ENCODE assay signal across 1 cellular context in genomic region chr9:107260437-107261081, GRCh38.
TF ChIP-seq lines count a peak whose summit lies in the region.

No MANE protein-coding gene starts in this region.

TF ChIP-seq in HepG2, 621 proteins besides CTCF, POLR2A, EP300 and RAD21:
- TF ChIP-seq FOXP1 (IDR thresholded peaks at IDR 0.05) (no peak), FOXP1 (CRISPR knock-in tag; IDR thresholded peaks at IDR 0.05) (peak; percentile 47; the same call in 1 of the 2 replicates), HOMEZ (CRISPR knock-in tag; IDR thresholded peaks at IDR 0.05; ENCODE audit: low read depth) (0 out of 2 replicates have a peak, but pooled peaks have one; percentile 19), NR2F1 (CRISPR knock-in tag; IDR thresholded peaks at IDR 0.05) (no peak), IRF1 (CRISPR knock-in tag; IDR thresholded peaks at IDR 0.05; ENCODE audit: low read depth) (no peak), ETV5 (CRISPR knock-in tag; IDR thresholded peaks at IDR 0.05; ENCODE audit: borderline replicate concordance) (peak; percentile 11; the same call in 1 of the 2 replicates), ZKSCAN5 (CRISPR knock-in tag; IDR thresholded peaks at IDR 0.05) (0 out of 2 replicates have a peak, but pooled peaks have one; percentile 37), HNF4A (CRISPR knock-in tag; IDR thresholded peaks at IDR 0.05) (0 out of 2 replicates have a peak, but pooled peaks have one; percentile 22), TFDP2 (CRISPR knock-in tag; IDR thresholded peaks at IDR 0.05) (0 out of 2 replicates have a peak, but pooled peaks have one; percentile 17), TBX2 (CRISPR knock-in tag; IDR thresholded peaks at IDR 0.05; ENCODE audit: borderline replicate concordance) (peak; percentile 18; the same call in 1 of the 2 replicates), ZFP90 (CRISPR knock-in tag; IDR thresholded peaks at IDR 0.05; ENCODE audit: borderline replicate concordance) (no peak), HOXA5 (CRISPR knock-in tag; IDR thresholded peaks at IDR 0.05) (no peak), ZNF879 (CRISPR knock-in tag; IDR thresholded peaks at IDR 0.05) (no peak), HNF4G (IDR thresholded peaks at IDR 0.05; ENCODE audit: borderline replicate concordance, low read depth, low read length) (peak; percentile 27; the same call in 1 of the 2 replicates), HNF4G (CRISPR knock-in tag; IDR thresholded peaks at IDR 0.05; ENCODE audit: borderline replicate concordance, low read depth) (no peak), FOXM1 (CRISPR knock-in tag; IDR thresholded peaks at IDR 0.05) (no peak), KLF15 (CRISPR knock-in tag; IDR thresholded peaks at IDR 0.05; ENCODE audit: borderline replicate concordance) (no peak), ETS1 (CRISPR knock-in tag; IDR thresholded peaks at IDR 0.05) (no peak), BATF2 (CRISPR knock-in tag; IDR thresholded peaks at IDR 0.05) (no peak), ZNF629 (CRISPR knock-in tag; conservative IDR thresholded peaks at IDR 0.05) (0 out of 2 replicates have a peak, but pooled peaks have one; percentile 22), ARNT2 (CRISPR knock-in tag; IDR thresholded peaks at IDR 0.05; ENCODE audit: low read depth) (0 out of 2 replicates have a peak, but pooled peaks have one; percentile 25), ZBTB4 (CRISPR knock-in tag; IDR thresholded peaks at IDR 0.05; ENCODE audit: borderline replicate concordance) (no peak), CBX1 (IDR thresholded peaks at IDR 0.05; ENCODE audit: low read depth) (no peak), ZNF550 (CRISPR knock-in tag; IDR thresholded peaks at IDR 0.05; ENCODE audit: borderline replicate concordance) (no peak), FOXP4 (CRISPR knock-in tag; IDR thresholded peaks at IDR 0.05) (peak; percentile 64), HNRNPH1 (optimal IDR thresholded peaks at IDR 0.05; ENCODE audit: low read depth, low read length) (no peak), SAP130 (CRISPR knock-in tag; IDR thresholded peaks at IDR 0.05; ENCODE audit: low read depth) (peak; percentile 22; the same call in 1 of the 2 replicates), SOX6 (IDR thresholded peaks at IDR 0.05) (no peak), SOX6 (CRISPR knock-in tag; IDR thresholded peaks at IDR 0.05) (peak; percentile 13; the same call in 1 of the 2 replicates), PAXIP1 (CRISPR knock-in tag; conservative IDR thresholded peaks at IDR 0.05) (peak; percentile 53)
